Comparison of ENCODE assay signal across 9 cellular contexts in genomic region chr3:149145926-149146325, GRCh38. TPM values are rescaled to one million over a fixed set of nuclear protein-coding genes. Genes with fewer than 3 reads are reported as not detected.
DNase-seq lines count a peak whose midpoint lies in the region; ATAC-seq and TF ChIP-seq lines count a peak whose summit lies in the region.
"Had no signal": no experiment of that assay in that cellular context is flagged by ENCODE, and none has a peak within 500 bp of the region (broad histone marks: within the 10 kb centered on the region; RNA-seq: fewer than 3 reads in every experiment).

No MANE protein-coding gene starts in this region.

- no peaks in the 10 kb centered on the region for H3K9me3 Mint-ChIP-seq in naive thymus-derived CD8-positive, alpha-beta T cell
- H3K9me3 Mint-ChIP-seq in T-helper 2 cell treated with Interferon-gamma antibody and Interleukin-4, amounts not matched to agents 5 μg/mL and 100 μg/mL, for 36 hours: no peaks in the 10 kb centered on the region
- H3K9me3 Mint-ChIP-seq: brain had no signal

- H3K4me1 ChIP-seq in OCI-LY1 (ENCODE audit: insufficient read depth, low read length, severe bottlenecking): peaks cover 33% of the 10 kb centered on the region

- H2AFZ ChIP-seq in OCI-LY1 (ENCODE audit: low read length): no peak overlapping the region

- no peak overlapping the region for H3K27ac Mint-ChIP-seq in naive thymus-derived CD8-positive, alpha-beta T cell
- no peak overlapping the region for H3K27ac Mint-ChIP-seq in T-helper 2 cell treated with Interferon-gamma antibody and Interleukin-4, amounts not matched to agents 5 μg/mL and 100 μg/mL, for 36 hours
- H3K27ac Mint-ChIP-seq: brain had no signal

- peaks cover 0 to 46% (median 26%) of the 10 kb centered on the region in 3 donors for H3K36me3 Mint-ChIP-seq in naive thymus-derived CD8-positive, alpha-beta T cell
- peaks cover 45% of the 10 kb centered on the region for H3K36me3 Mint-ChIP-seq in T-helper 2 cell treated with Interferon-gamma antibody and Interleukin-4, amounts not matched to agents 5 μg/mL and 100 μg/mL, for 36 hours (ENCODE audit: low read depth)

- no peak for TF ChIP-seq CTCF in OCI-LY1 (IDR thresholded peaks at IDR 0.05; ENCODE audit: low read length)

- peaks cover 59% of the 10 kb centered on the region for H3K36me3 ChIP-seq in OCI-LY1 (ENCODE audit: insufficient read depth, low read length)

- no peaks in the 10 kb centered on the region for H3K27me3 ChIP-seq in OCI-LY1 (ENCODE audit: insufficient read depth, low read length)

- H3K4me1 Mint-ChIP-seq in naive thymus-derived CD8-positive, alpha-beta T cell: peaks cover 4 to 19% (median 12%) of the 10 kb centered on the region in 4 donors
- H3K4me1 Mint-ChIP-seq in T-helper 2 cell treated with Interferon-gamma antibody and Interleukin-4, amounts not matched to agents 5 μg/mL and 100 μg/mL, for 36 hours (ENCODE audit: low read depth): no peaks in the 10 kb centered on the region
- H3K4me1 Mint-ChIP-seq: brain had no signal

- H3K9ac ChIP-seq in OCI-LY1 (ENCODE audit: low read length): peak overlapping the region; percentile 19; the same call in 1 of the 2 replicates

- H3K27ac ChIP-seq in OCI-LY1 (ENCODE audit: low read depth, low read length, poor library complexity, severe bottlenecking): peak overlapping the region; percentile 88

- POLR2A ChIA-PET in naive thymus-derived CD8-positive, alpha-beta T cell (lab: Charles Lee): interaction anchor here (2.6 kb wide), 1 partner anchor 16 kb away, joined by 14 read pairs; the partner anchor contains the start of gene HPS3

- no peaks in the 10 kb centered on the region for H3K9me3 ChIP-seq in OCI-LY1 (ENCODE audit: low read length)

- H3K27me3 Mint-ChIP-seq in naive thymus-derived CD8-positive, alpha-beta T cell: no peaks in the 10 kb centered on the region
- no peaks in the 10 kb centered on the region for H3K27me3 Mint-ChIP-seq in T-helper 2 cell treated with Interferon-gamma antibody and Interleukin-4, amounts not matched to agents 5 μg/mL and 100 μg/mL, for 36 hours (ENCODE audit: low read depth)

- peak; percentile 87 for ATAC-seq in GM18873 (IDR thresholded peaks at IDR 0.05; ENCODE audit: low FRiP score, unreplicated experiment)
- peak; percentile 62 for ATAC-seq in HG02884 (IDR thresholded peaks at IDR 0.05; ENCODE audit: unreplicated experiment)
- ATAC-seq in naive thymus-derived CD8-positive, alpha-beta T cell: peak; percentile 75 to 80

- no peak overlapping the region for H3K4me3 ChIP-seq in OCI-LY1 (ENCODE audit: low read depth, low read length, poor library complexity, severe bottlenecking)

- H3F3A ChIP-seq in OCI-LY1 (ENCODE audit: insufficient read depth, low read length): peaks cover 2% of the 10 kb centered on the region; the same call in 1 of the 2 replicates

- no peaks in the 10 kb centered on the region for H4K20me1 ChIP-seq in OCI-LY1 (ENCODE audit: insufficient read depth, low read length)

- no peaks in the 10 kb centered on the region for H3K79me2 ChIP-seq in OCI-LY1 (ENCODE audit: insufficient read depth, low read length)

- peak overlapping the region; percentile 27; the same call in 1 of the 2 replicates for H3K4me2 ChIP-seq in OCI-LY1 (ENCODE audit: low read length)

- DNase-seq in naive thymus-derived CD8-positive, alpha-beta T cell: peak in 4 of 10 donors; percentile 4 to 34 (median 20)
- no peak for DNase-seq in middle frontal gyrus (ENCODE audit: extremely low spot score, low spot score)
- no peak for DNase-seq in effector CD4-positive, alpha-beta T cell
- no peak for DNase-seq in T-helper 2 cell treated with Interferon-gamma antibody and Interleukin-4, amounts not matched to agents 5 μg/mL and 100 μg/mL, for 36 hours (ENCODE audit: low spot score)
- no peak for DNase-seq in NCI-H1694 (lab: John Stamatoyannopoulos, UW)

- H3K4me3 Mint-ChIP-seq in naive thymus-derived CD8-positive, alpha-beta T cell: no peak overlapping the region
- H3K4me3 Mint-ChIP-seq in T-helper 2 cell treated with Interferon-gamma antibody and Interleukin-4, amounts not matched to agents 5 μg/mL and 100 μg/mL, for 36 hours: no peak overlapping the region
- H3K4me3 Mint-ChIP-seq: brain had no signal

- no peaks in the 10 kb centered on the region for H3K9me2 ChIP-seq in OCI-LY1 (ENCODE audit: low read depth, low read length)

RNA-seq across cellular contexts. Expression of gene HPS3, which starts 16.5 kb away (rescaled TPM):
- total RNA-seq in naive thymus-derived CD8-positive, alpha-beta T cell: 10 to 100 TPM; 33.1 to 33.2 TPM
- polyA plus RNA-seq in naive thymus-derived CD8-positive, alpha-beta T cell: 10 to 100 TPM; 31.5 to 41.0 (median 34.8) TPM

RNA-seq across cellular contexts. Expression of gene HLTF, which starts 59.6 kb away (rescaled TPM):
- total RNA-seq in naive thymus-derived CD8-positive, alpha-beta T cell: 10 to 100 TPM; 29.0 to 34.6 TPM
- polyA plus RNA-seq in naive thymus-derived CD8-positive, alpha-beta T cell: 10 to 100 TPM; 26.1 to 31.3 (median 31.0) TPM
